ENCODE assay signal across 1 cellular context in genomic region chr5:140298183-140298601, GRCh38.
TF ChIP-seq lines count a peak whose summit lies in the region.

No MANE protein-coding gene starts in this region.

TF ChIP-seq in SK-N-SH treated with all-trans-retinoic acid at 6 μM for 48 hours, 23 proteins besides CTCF, POLR2A, EP300 and RAD21 (continued from another document):
- TF ChIP-seq, protein P1, sequence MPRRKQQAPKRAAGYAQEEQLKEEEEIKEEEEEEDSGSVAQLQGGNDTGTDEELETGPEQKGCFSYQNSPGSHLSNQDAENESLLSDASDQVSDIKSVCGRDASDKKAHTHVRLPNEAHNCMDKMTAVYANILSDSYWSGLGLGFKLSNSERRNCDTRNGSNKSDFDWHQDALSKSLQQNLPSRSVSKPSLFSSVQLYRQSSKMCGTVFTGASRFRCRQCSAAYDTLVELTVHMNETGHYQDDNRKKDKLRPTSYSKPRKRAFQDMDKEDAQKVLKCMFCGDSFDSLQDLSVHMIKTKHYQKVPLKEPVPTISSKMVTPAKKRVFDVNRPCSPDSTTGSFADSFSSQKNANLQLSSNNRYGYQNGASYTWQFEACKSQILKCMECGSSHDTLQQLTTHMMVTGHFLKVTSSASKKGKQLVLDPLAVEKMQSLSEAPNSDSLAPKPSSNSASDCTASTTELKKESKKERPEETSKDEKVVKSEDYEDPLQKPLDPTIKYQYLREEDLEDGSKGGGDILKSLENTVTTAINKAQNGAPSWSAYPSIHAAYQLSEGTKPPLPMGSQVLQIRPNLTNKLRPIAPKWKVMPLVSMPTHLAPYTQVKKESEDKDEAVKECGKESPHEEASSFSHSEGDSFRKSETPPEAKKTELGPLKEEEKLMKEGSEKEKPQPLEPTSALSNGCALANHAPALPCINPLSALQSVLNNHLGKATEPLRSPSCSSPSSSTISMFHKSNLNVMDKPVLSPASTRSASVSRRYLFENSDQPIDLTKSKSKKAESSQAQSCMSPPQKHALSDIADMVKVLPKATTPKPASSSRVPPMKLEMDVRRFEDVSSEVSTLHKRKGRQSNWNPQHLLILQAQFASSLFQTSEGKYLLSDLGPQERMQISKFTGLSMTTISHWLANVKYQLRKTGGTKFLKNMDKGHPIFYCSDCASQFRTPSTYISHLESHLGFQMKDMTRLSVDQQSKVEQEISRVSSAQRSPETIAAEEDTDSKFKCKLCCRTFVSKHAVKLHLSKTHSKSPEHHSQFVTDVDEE (CRISPR knock-in tag; IDR thresholded peaks at IDR 0.05) = no peak
- no peak for TF ChIP-seq ESRRG (CRISPR knock-in tag; IDR thresholded peaks at IDR 0.05)
- TF ChIP-seq RARB (CRISPR knock-in tag; IDR thresholded peaks at IDR 0.05) = no peak
- no peak for TF ChIP-seq BACH2 (CRISPR knock-in tag; IDR thresholded peaks at IDR 0.05; ENCODE audit: borderline replicate concordance)
- no peak for TF ChIP-seq OSR1 (CRISPR knock-in tag; IDR thresholded peaks at IDR 0.05)
- TF ChIP-seq ZC3H10 (CRISPR knock-in tag; IDR thresholded peaks at IDR 0.05) = no peak
- TF ChIP-seq ZNF565 (CRISPR knock-in tag; conservative IDR thresholded peaks at IDR 0.05; ENCODE audit: low read depth) = no peak
- no peak for TF ChIP-seq PPARA (CRISPR knock-in tag; IDR thresholded peaks at IDR 0.05; ENCODE audit: borderline replicate concordance)
- TF ChIP-seq CSDC2 (CRISPR knock-in tag; IDR thresholded peaks at IDR 0.05) = no peak
- TF ChIP-seq ARNTL (CRISPR knock-in tag; IDR thresholded peaks at IDR 0.05; ENCODE audit: borderline replicate concordance, low read depth) = no peak
- TF ChIP-seq, protein P2, sequence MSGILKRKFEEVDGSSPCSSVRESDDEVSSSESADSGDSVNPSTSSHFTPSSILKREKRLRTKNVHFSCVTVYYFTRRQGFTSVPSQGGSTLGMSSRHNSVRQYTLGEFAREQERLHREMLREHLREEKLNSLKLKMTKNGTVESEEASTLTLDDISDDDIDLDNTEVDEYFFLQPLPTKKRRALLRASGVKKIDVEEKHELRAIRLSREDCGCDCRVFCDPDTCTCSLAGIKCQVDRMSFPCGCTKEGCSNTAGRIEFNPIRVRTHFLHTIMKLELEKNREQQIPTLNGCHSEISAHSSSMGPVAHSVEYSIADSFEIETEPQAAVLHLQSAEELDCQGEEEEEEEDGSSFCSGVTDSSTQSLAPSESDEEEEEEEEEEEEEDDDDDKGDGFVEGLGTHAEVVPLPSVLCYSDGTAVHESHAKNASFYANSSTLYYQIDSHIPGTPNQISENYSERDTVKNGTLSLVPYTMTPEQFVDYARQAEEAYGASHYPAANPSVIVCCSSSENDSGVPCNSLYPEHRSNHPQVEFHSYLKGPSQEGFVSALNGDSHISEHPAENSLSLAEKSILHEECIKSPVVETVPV (CRISPR knock-in tag; IDR thresholded peaks at IDR 0.05) = 0 out of 2 replicates have a peak, but pooled peaks have one; percentile 13
- TF ChIP-seq CREB5 (CRISPR knock-in tag; IDR thresholded peaks at IDR 0.05; ENCODE audit: low read depth) = peak; percentile 99
- peak; percentile 65; the same call in 1 of the 2 replicates for TF ChIP-seq PATZ1 (CRISPR knock-in tag; IDR thresholded peaks at IDR 0.05; ENCODE audit: borderline replicate concordance)
- no peak for TF ChIP-seq ZNF70 (CRISPR knock-in tag; IDR thresholded peaks at IDR 0.05)
- TF ChIP-seq ZFP3 (CRISPR knock-in tag; IDR thresholded peaks at IDR 0.05) = peak; percentile 84; the same call in 1 of the 2 replicates
- TF ChIP-seq SNAI2 (CRISPR knock-in tag; IDR thresholded peaks at IDR 0.05) = peak; percentile 71; the same call in 1 of the 2 replicates
